8 cellular contexts compared by ENCODE assay signal in the genomic region with DNA sequence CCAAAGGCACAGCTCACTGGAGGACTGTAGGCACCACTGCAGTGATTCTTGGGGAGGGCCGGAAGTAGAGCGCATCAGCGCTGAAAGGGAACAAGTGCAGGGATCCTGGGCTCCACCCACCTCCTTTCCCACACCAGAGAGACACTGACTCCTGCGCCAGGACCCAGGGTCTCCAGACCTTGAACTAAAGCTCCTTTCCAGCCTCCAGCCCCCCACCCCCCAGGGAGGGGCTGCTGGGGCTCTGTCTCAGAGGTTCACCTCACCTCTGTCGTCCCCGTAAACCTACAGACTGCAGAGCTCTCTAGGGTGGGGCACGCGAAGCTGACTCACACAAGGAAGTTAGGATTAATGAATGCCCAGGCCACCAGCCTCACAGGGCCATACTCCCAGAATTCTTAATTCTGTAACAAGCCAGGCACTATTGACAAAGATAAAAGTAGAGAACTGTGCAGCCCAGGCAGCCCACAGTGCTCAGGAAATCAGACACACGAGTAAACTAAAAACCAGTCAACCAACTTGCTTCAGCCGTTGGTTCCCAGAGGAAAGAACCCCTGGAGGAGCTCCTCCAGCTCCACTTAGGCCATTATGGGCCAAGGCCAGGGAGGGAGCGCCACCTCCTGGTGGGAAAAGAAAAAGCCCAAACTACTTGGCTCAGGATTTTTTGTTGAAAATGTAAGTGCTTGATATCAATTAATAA. TPM values are rescaled to one million over a fixed set of nuclear protein-coding genes. Genes with fewer than 3 reads are reported as not detected.
DNase-seq lines count a peak whose midpoint lies in the region; ATAC-seq and TF ChIP-seq lines count a peak whose summit lies in the region.

No MANE protein-coding gene starts in this region.

- peaks cover 16% of the 10 kb centered on the region for H3K27me3 ChIP-seq in AG04450 (ENCODE audit: control insufficient read depth, insufficient read depth, low read length)
- no peaks in the 10 kb centered on the region for H3K27me3 ChIP-seq in dorsolateral prefrontal cortex
- H3K27me3 ChIP-seq in lower lobe of right lung (ENCODE audit: low read depth), result no peaks in the 10 kb centered on the region

- DNase-seq in AG04450 (ENCODE audit: low read depth, low spot score), result peak; percentile 38
- peak; percentile 70 for DNase-seq in GM13977 (ENCODE audit: low spot score)
- DNase-seq in NCI-H2227 treated with DMSO at 0.1 percent for 48 hours (lab: John Stamatoyannopoulos, UW), result peak; percentile 61
- DNase-seq in activated CD4-positive, alpha-beta T cell treated with anti-CD3 and anti-CD28 coated beads, Interleukin-2, amount 50 U/mL, for 24 hours (ENCODE audit: low read depth in 1 of 2, low spot score in 1 of 2), result peak; percentile 37
- DNase-seq in dorsolateral prefrontal cortex, result peak in 7 of 10 donors; percentile 43 to 74 (median 66)
- DNase-seq in lower lobe of right lung, result peak; percentile 66
- DNase-seq in stimulated activated CD8-positive, alpha-beta memory T cell treated with anti-CD3 and anti-CD28 coated beads, Interleukin-15, amount 100 ng/mL, for 24 hours (ENCODE audit: low read depth), result peak; percentile 38

- TF ChIP-seq CTCF in AG04450 (IDR thresholded peaks at IDR 0.05; ENCODE audit: low read depth, low read length) (peak; percentile 98), GM13977 (IDR thresholded peaks at IDR 0.05; ENCODE audit: extremely low read depth, insufficient read depth, missing control alignments) (peak; percentile 80), dorsolateral prefrontal cortex (IDR thresholded peaks at IDR 0.05 in 54 of 56, conservative IDR thresholded peaks at IDR 0.05 in 2 of 56; ENCODE audit: low read depth in 1 of 56, partially characterized antibody in 56 of 56) (peak; percentile 84 to 97 (median 93)), lower lobe of right lung (IDR thresholded peaks at IDR 0.05) (peak; percentile 93)

- no peak overlapping the region for H3K4me3 ChIP-seq in AG04450 (ENCODE audit: low read depth, low read length)
- H3K4me3 ChIP-seq in dorsolateral prefrontal cortex, result no peak overlapping the region
- no peak overlapping the region for H3K4me3 ChIP-seq in lower lobe of right lung

- no peak overlapping the region for H3K27ac ChIP-seq in AG04450 (ENCODE audit: low read depth, low read length)
- no peak overlapping the region for H3K27ac ChIP-seq in dorsolateral prefrontal cortex
- peak overlapping the region; percentile 59 for H3K27ac ChIP-seq in lower lobe of right lung

- ATAC-seq in lower lobe of right lung (peak; percentile 84 to 87), GM21381 (IDR thresholded peaks at IDR 0.05; ENCODE audit: unreplicated experiment) (no peak)

- POLR2A ChIA-PET in AG04450 (lab: Yijun Ruan, JAX), result interaction anchor here (0.9 to 1.0 kb wide), 2 partner anchors 45 to 347 kb away, joined by 3 read pairs; no protein-coding TSS in a partner anchor

- CTCF ChIA-PET in AG04450 (lab: Charles Lee), result interaction anchor here (0.6 to 8.0 kb wide), 42 partner anchors 9 to 499 kb away, joined by 3 to 178 read pairs (median 5); partner anchors contain the start of gene LIPG

- no peaks in the 10 kb centered on the region for H3K9me3 ChIP-seq in AG04450 (ENCODE audit: control insufficient read depth, insufficient read depth, low read length)
- H3K9me3 ChIP-seq in lower lobe of right lung, result no peaks in the 10 kb centered on the region

- H3K36me3 ChIP-seq in lower lobe of right lung, result no peaks in the 10 kb centered on the region

- H3K4me1 ChIP-seq in lower lobe of right lung, result peaks cover 14% of the 10 kb centered on the region

- intact Hi-C loops in dorsolateral prefrontal cortex (cut with DNase I) (loop anchor here (1.0 to 5.0 kb wide), 4 partner anchors 46 to 348 kb away; partner anchors contain the start of genes ACAA2 (in 1 of the 2) and LIPG (in 1 of the 2)), lower lobe of right lung (cut with DNase I) (no loop called here)

- in situ Hi-C loops in GM13977 (cut with MboI; ENCODE audit: low pct_unique_long_range_greater_than_20kb, low sequenced_read_pairs, unreplicated experiment), result loop anchor here (10.0 kb wide), 1 partner anchor 354 kb away; no protein-coding TSS in a partner anchor

RNA-seq across cellular contexts. Expression of gene ACAA2, which starts 45.1 kb away (rescaled TPM):
- polyA plus RNA-seq in AG04450 (2011; rRNA removed), result 33.8 and 34.7 TPM in 2 replicates
- polyA minus RNA-seq in AG04450 (2011; rRNA and poly(A)+ RNA removed), result 19.8 and 22.0 TPM in 2 replicates
- total RNA-seq in dorsolateral prefrontal cortex (10 to 100 TPM; 19.4 to 71.0 (median 31.6) TPM), lower lobe of right lung (71.3 TPM)
